In genomic region chr22:33962409-33962808, GRCh38 we compare ENCODE assay signal across 25 cellular contexts.
"Had no signal": no experiment of that assay in that cellular context is flagged by ENCODE, and none has a peak within 500 bp of the region (broad histone marks: within the 10 kb centered on the region; RNA-seq: fewer than 3 reads in every experiment).

No MANE protein-coding gene starts in this region.

- H3K27ac Mint-ChIP-seq: natural killer cell treated with Interleukin-12 subunit alpha and Interleukin-12 subunit beta and Interleukin-15 and Interleukin-18, amount 100 ng/mL, for 72 hours; neural progenitor cell; progenitor cell of endocrine pancreas had no signal

- H3K27ac ChIP-seq: coronary artery, esophagus muscularis mucosa, foreskin keratinocyte, gastroesophageal sphincter, heart right ventricle, left lung, neural progenitor cell, parathyroid adenoma, right atrium auricular region, thoracic aorta, tibial nerve, upper lobe of left lung had no signal

- H3K9me3 Mint-ChIP-seq: natural killer cell treated with Interleukin-12 subunit alpha and Interleukin-12 subunit beta and Interleukin-15 and Interleukin-18, amount 100 ng/mL, for 72 hours; neural progenitor cell had no signal

- H3K4me3 ChIP-seq: coronary artery, esophagus muscularis mucosa, gastroesophageal sphincter, heart right ventricle, left lung, neural progenitor cell, right atrium auricular region, smooth muscle cell, thoracic aorta, tibial nerve, upper lobe of left lung had no signal

- H3K36me3 Mint-ChIP-seq: natural killer cell treated with Interleukin-12 subunit alpha and Interleukin-12 subunit beta and Interleukin-15 and Interleukin-18, amount 100 ng/mL, for 72 hours; neural progenitor cell had no signal

- DNase-seq: dermis blood vessel endothelial cell; effector memory CD4-positive, alpha-beta T cell; foreskin keratinocyte; heart right ventricle; hippocampal formation; left cardiac atrium; left lung; stimulated activated CD4-positive, alpha-beta T cell treated with anti-CD3 and anti-CD28 coated beads, Interleukin-12 subunit alpha, Interleukin-12 subunit beta, amount 100 ng/mL, for 4 hours; stimulated activated CD4-positive, alpha-beta T cell treated with anti-CD3 and anti-CD28 coated beads, Interleukin-1b, Interleukin-23, amount 100 ng/mL, for 48 hours; stimulated activated CD4-positive, alpha-beta T cell treated with anti-CD3 and anti-CD28 coated beads, Interleukin-4, amount 100 ng/mL, for 1 hour; stimulated activated CD8-positive, alpha-beta memory T cell treated with anti-CD3 and anti-CD28 coated beads, Interleukin-4, amount 100 ng/mL, for 48 hours; stimulated activated naive CD8-positive, alpha-beta T cell treated with anti-CD3 and anti-CD28 coated beads, Interleukin-15, Interleukin-2, amounts not matched to agents 100 U/mL and 50 U/mL, for 24 hours; upper lobe of left lung had no signal

- H3K27me3 Mint-ChIP-seq: natural killer cell treated with Interleukin-12 subunit alpha and Interleukin-12 subunit beta and Interleukin-15 and Interleukin-18, amount 100 ng/mL, for 72 hours; progenitor cell of endocrine pancreas had no signal

- H3K4me3 Mint-ChIP-seq: natural killer cell treated with Interleukin-12 subunit alpha and Interleukin-12 subunit beta and Interleukin-15 and Interleukin-18, amount 100 ng/mL, for 72 hours; neural progenitor cell had no signal

- ATAC-seq: foreskin keratinocyte; gastroesophageal sphincter; heart right ventricle; left cardiac atrium; left lung; natural killer cell treated with Interleukin-12 subunit alpha and Interleukin-12 subunit beta and Interleukin-15 and Interleukin-18, amount 100 ng/mL, for 72 hours; sciatic nerve; stimulated activated naive CD8-positive, alpha-beta T cell treated with anti-CD3 and anti-CD28 coated beads, Interleukin-15, Interleukin-2, amounts not matched to agents 100 U/mL and 50 U/mL, for 24 hours had no signal

- H3K4me1 Mint-ChIP-seq: neural progenitor cell had no signal
